1 cellular context compared by ENCODE assay signal in genomic region chr12:112354399-112354798, GRCh38.
A peak's percentile ranks its signal among the peaks of the same experiment; 100 is the strongest.
TF ChIP-seq lines count a peak whose summit lies in the region.

No MANE protein-coding gene starts in this region.

TF ChIP-seq in IMR-90, 13 proteins besides CTCF, POLR2A, EP300 and RAD21:
- TF ChIP-seq CEBPB (IDR thresholded peaks at IDR 0.05; ENCODE audit: low read depth, low read length): 0 out of 2 replicates have a peak, but pooled peaks have one; percentile 29
- no peak for TF ChIP-seq ELK1 (IDR thresholded peaks at IDR 0.05; ENCODE audit: borderline replicate concordance, low read depth, low read length)
